8 cellular contexts compared by ENCODE assay signal in the genomic region with DNA sequence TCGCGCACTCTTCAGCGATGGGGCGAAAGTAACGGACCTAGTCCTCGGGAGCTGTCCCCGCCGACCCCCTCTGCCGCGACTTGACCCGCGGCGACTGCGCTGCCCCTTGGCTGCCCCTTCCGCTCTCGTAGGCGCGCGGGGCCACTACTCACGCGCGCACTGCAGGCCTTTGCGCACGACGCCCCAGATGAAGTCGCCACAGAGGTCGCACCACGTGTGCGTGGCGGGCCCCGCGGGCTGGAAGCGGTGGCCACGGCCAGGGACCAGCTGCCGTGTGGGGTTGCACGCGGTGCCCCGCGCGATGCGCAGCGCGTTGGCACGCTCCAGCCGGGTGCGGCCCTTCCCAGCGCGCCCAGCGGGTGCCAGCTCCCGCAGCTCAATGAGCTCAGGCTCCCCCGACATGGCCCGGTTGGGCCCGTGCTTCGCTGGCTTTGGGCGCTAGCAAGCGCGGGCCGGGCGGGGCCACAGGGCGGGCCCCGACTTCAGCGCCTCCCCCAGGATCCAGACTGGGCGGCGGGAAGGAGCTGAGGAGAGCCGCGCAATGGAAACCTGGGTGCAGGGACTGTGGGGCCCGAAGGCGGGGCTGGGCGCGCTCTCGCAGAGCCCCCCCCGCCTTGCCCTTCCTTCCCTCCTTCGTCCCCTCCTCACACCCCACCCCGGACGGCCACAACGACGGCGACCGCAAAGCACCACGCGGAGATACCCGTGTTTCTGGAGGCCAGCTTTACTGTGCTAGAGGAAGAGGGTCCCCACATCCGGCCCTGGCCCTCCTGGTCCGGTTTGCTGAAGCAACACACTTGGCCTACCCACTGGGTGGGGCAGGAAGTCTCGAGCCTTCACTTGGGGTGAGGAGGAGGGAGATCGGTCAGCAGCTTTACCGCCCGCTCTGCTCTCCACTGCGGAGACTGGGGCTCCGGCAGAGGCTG. TPM values are rescaled to one million over a fixed set of nuclear protein-coding genes. Genes with fewer than 3 reads are reported as not detected.
DNase-seq lines count a peak whose midpoint lies in the region; ATAC-seq and TF ChIP-seq lines count a peak whose summit lies in the region.

A gene with protein sequence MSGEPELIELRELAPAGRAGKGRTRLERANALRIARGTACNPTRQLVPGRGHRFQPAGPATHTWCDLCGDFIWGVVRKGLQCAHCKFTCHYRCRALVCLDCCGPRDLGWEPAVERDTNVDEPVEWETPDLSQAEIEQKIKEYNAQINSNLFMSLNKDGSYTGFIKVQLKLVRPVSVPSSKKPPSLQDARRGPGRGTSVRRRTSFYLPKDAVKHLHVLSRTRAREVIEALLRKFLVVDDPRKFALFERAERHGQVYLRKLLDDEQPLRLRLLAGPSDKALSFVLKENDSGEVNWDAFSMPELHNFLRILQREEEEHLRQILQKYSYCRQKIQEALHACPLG (minus strand): TSS at position 433 of the 926 bp plus-strand sequence. CDS start 31 bp downstream, at position 402.

- peak; percentile 39 for ATAC-seq in mucosa of descending colon
- ATAC-seq in stimulated activated naive CD8-positive, alpha-beta T cell treated with anti-CD3 and anti-CD28 coated beads, Interleukin-15, amount 100 ng/mL, for 72 hours = peak; percentile 48

- H3K36me3 ChIP-seq in HUES48 (ENCODE audit: control insufficient read depth, insufficient read depth, low read length) (no peaks in the 10 kb centered on the region), mucosa of descending colon (ENCODE audit: low read depth) (no peaks in the 10 kb centered on the region)
- no peaks in the 10 kb centered on the region for H3K36me3 ChIP-seq in effector memory CD4-positive, alpha-beta T cell (ENCODE audit: control insufficient read depth, insufficient read depth, low read length)

- H3K4me3 ChIP-seq in HUES48 (ENCODE audit: low read depth, low read length) (peak within 1 kb of the TSS; percentile 53), mucosa of descending colon (peak within 1 kb of the TSS; percentile 17)
- peak within 1 kb of the TSS; percentile 51 for H3K4me3 ChIP-seq in effector memory CD4-positive, alpha-beta T cell (ENCODE audit: insufficient read depth, low read depth, low read length, poor library complexity, severe bottlenecking)

- in situ Hi-C loops in Caki2 (cut with HindIII; ENCODE audit: low pct_unique_long_range_greater_than_20kb, low sequenced_read_pairs) = no loop called here

- peaks cover 67% of the 10 kb centered on the region for H3K27me3 ChIP-seq in HUES48 (ENCODE audit: control insufficient read depth, insufficient read depth, low read length)
- H3K27me3 ChIP-seq in effector memory CD4-positive, alpha-beta T cell (replicated peaks; ENCODE audit: control insufficient read depth, insufficient read depth, low read length, poor library complexity, severe bottlenecking) = no peaks in the 10 kb centered on the region

- intact Hi-C loops in mucosa of descending colon (cut with DNase I, micrococcal nuclease) = no loop called here

- peaks cover 66% of the 10 kb centered on the region for H3K4me1 Mint-ChIP-seq in stimulated activated naive CD8-positive, alpha-beta T cell treated with anti-CD3 and anti-CD28 coated beads, Interleukin-15, amount 100 ng/mL, for 72 hours

- no peaks in the 10 kb centered on the region for H3K4me1 ChIP-seq in HUES48 (ENCODE audit: control insufficient read depth, insufficient read depth, low read length)
- peaks cover 42% of the 10 kb centered on the region for H3K4me1 ChIP-seq in effector memory CD4-positive, alpha-beta T cell (ENCODE audit: control insufficient read depth, insufficient read depth, low read length, poor library complexity, severe bottlenecking)
- peaks cover 43% of the 10 kb centered on the region for H3K4me1 ChIP-seq in mucosa of descending colon (ENCODE audit: low read depth)

- TF ChIP-seq CTCF in mucosa of descending colon (IDR thresholded peaks at IDR 0.05) = no peak

- H3K4me3 Mint-ChIP-seq in stimulated activated naive CD8-positive, alpha-beta T cell treated with anti-CD3 and anti-CD28 coated beads, Interleukin-15, amount 100 ng/mL, for 72 hours = peak within 1 kb of the TSS; percentile 88 to 91

- H3K9ac ChIP-seq in HUES48 (ENCODE audit: low read depth, low read length) = no peak within 1 kb of the TSS

- no peaks in the 10 kb centered on the region for H3K27me3 Mint-ChIP-seq in stimulated activated naive CD8-positive, alpha-beta T cell treated with anti-CD3 and anti-CD28 coated beads, Interleukin-15, amount 100 ng/mL, for 72 hours

- H3K9me3 Mint-ChIP-seq in stimulated activated naive CD8-positive, alpha-beta T cell treated with anti-CD3 and anti-CD28 coated beads, Interleukin-15, amount 100 ng/mL, for 72 hours = no peaks in the 10 kb centered on the region

- peak within 1 kb of the TSS; percentile 85 to 96 for H3K27ac Mint-ChIP-seq in stimulated activated naive CD8-positive, alpha-beta T cell treated with anti-CD3 and anti-CD28 coated beads, Interleukin-15, amount 100 ng/mL, for 72 hours

- H3K27ac ChIP-seq in HUES48 (ENCODE audit: low read depth, low read length) = no peak within 1 kb of the TSS
- peak within 1 kb of the TSS; percentile 95 for H3K27ac ChIP-seq in effector memory CD4-positive, alpha-beta T cell (ENCODE audit: insufficient read depth, low read length, poor library complexity, severe bottlenecking)

- no peak for DNase-seq in Caki2 (ENCODE audit: low read depth)
- peak; percentile 35 to 40 for DNase-seq in activated CD4-positive, alpha-beta T cell treated with anti-CD3 and anti-CD28 coated beads, Interleukin-2, amount 50 U/mL, for 4 hours
- DNase-seq in effector memory CD4-positive, alpha-beta T cell = peak; percentile 47 to 65 (median 48)
- peak; percentile 79 to 93 (median 88) for DNase-seq in mucosa of descending colon
- peak; percentile 67 to 82 for DNase-seq in stimulated activated naive CD8-positive, alpha-beta T cell treated with anti-CD3 and anti-CD28 coated beads, Interleukin-15, amount 100 ng/mL, for 72 hours
- DNase-seq in NCI-H1092 treated with DMSO at 0.1 percent for 48 hours (lab: John Stamatoyannopoulos, UW) = no peak
- no peak for DNase-seq in superior temporal gyrus (ENCODE audit: extremely low spot score)

- no peaks in the 10 kb centered on the region for H3K9me3 ChIP-seq in HUES48 (ENCODE audit: control insufficient read depth, insufficient read depth, low read length)
- H3K9me3 ChIP-seq in effector memory CD4-positive, alpha-beta T cell (ENCODE audit: control insufficient read depth, low read length) = no peaks in the 10 kb centered on the region
- no peaks in the 10 kb centered on the region for H3K9me3 ChIP-seq in mucosa of descending colon

RNA-seq across cellular contexts. Expression of the gene that starts here (rescaled TPM):
- total RNA-seq in Caki2 (2014; rRNA removed; shearing (Covaris generic); ENCODE audit: low replicate concordance) = 37.1 and 38.8 TPM in 2 replicates
- 10 to 100 TPM; 10.9 to 25.7 (median 18.9) TPM for total RNA-seq in mucosa of descending colon

Comparison
In these comparisons a context has a peak if more than half of its experiments do, and no peak if none do; other contexts are left out.
1. DNase-seq: peak in activated CD4-positive, alpha-beta T cell treated with anti-CD3 and anti-CD28 coated beads, Interleukin-2, amount 50 U/mL, for 4 hours (2 of 2), effector memory CD4-positive, alpha-beta T cell (3 of 3), mucosa of descending colon (3 of 3) and stimulated activated naive CD8-positive, alpha-beta T cell treated with anti-CD3 and anti-CD28 coated beads, Interleukin-15, amount 100 ng/mL, for 72 hours (2 of 2); none in Caki2 (single experiment), NCI-H1092 treated with DMSO at 0.1 percent for 48 hours (single experiment) and superior temporal gyrus (single experiment).
2. Peak in every context shown above with its lines, with median percentiles within 50 percentile points of each other: H3K4me3 ChIP-seq.